Comparison of ENCODE assay signal across 8 cellular contexts in genomic region chrX:76555816-76556215, GRCh38.
DNase-seq lines count a peak whose midpoint lies in the region; ATAC-seq lines count a peak whose summit lies in the region.

No MANE protein-coding gene starts in this region.

- H2AK5ac ChIP-seq in neuronal stem cell (ENCODE audit: low read depth, low read length) = no peak overlapping the region

- H3K9me3 ChIP-seq in neuronal stem cell (replicated peaks in 1 of 2; ENCODE audit: control insufficient read depth in 2 of 2, insufficient read depth in 1 of 2, low read depth in 1 of 2, low read length in 2 of 2) (no peaks in the 10 kb centered on the region), aorta (ENCODE audit: control insufficient read depth, low read length) (peaks cover 8% of the 10 kb centered on the region)

- POLR2A ChIA-PET in activated CD4-positive, alpha-beta memory T cell treated with anti-CD3 and anti-CD28 coated beads, Interleukin-2, amount 10 ng/mL, durations not matched to agents 7 days and 5 days (lab: Charles Lee) = no interaction called here

- H3K4me2 ChIP-seq in neuronal stem cell (ENCODE audit: insufficient read depth, low read length, poor library complexity, severe bottlenecking) = no peak overlapping the region

- no peak overlapping the region for H3K9ac ChIP-seq in neuronal stem cell (ENCODE audit: low read depth, low read length, poor library complexity)

- no peaks in the 10 kb centered on the region for H3K79me1 ChIP-seq in neuronal stem cell (ENCODE audit: low read depth, low read length)

- no peak overlapping the region for H3K4me3 Mint-ChIP-seq in activated CD8-positive, alpha-beta memory T cell treated with anti-CD3 and anti-CD28 coated beads, Interleukin-2, amount 10 ng/mL, durations not matched to agents 7 days and 5 days
- no peak overlapping the region for H3K4me3 Mint-ChIP-seq in activated CD4-positive, alpha-beta memory T cell treated with anti-CD3 and anti-CD28 coated beads, Interleukin-2, amount 10 ng/mL, durations not matched to agents 7 days and 5 days

- H2AFZ ChIP-seq in neuronal stem cell (ENCODE audit: low read length) = peak overlapping the region; percentile 75

- H3K23ac ChIP-seq in neuronal stem cell (ENCODE audit: low read depth, low read length, poor library complexity) = no peak overlapping the region

- WGBS in neuronal stem cell (ENCODE audit: extremely low coverage in 2 of 2, insufficient read length in 2 of 2, insufficient replicate concordance in 1 of 2), 2 donors = no CpG with 5 or more reads among the region's 4 CpGs
- WGBS in aorta, 2 donors = 13 to 16% methylated on average over 4 of the region's 4 CpGs

- no peaks in the 10 kb centered on the region for H3K9me3 Mint-ChIP-seq in activated CD8-positive, alpha-beta memory T cell treated with anti-CD3 and anti-CD28 coated beads, Interleukin-2, amount 10 ng/mL, durations not matched to agents 7 days and 5 days (ENCODE audit: low read depth)
- H3K9me3 Mint-ChIP-seq in activated CD4-positive, alpha-beta memory T cell treated with anti-CD3 and anti-CD28 coated beads, Interleukin-2, amount 10 ng/mL, durations not matched to agents 7 days and 5 days = peaks cover 3% of the 10 kb centered on the region

- intact Hi-C loops in aorta (cut with DNase I) = no loop called here

- H2BK5ac ChIP-seq in neuronal stem cell (ENCODE audit: low read length) = no peak overlapping the region

- ATAC-seq in activated CD8-positive, alpha-beta memory T cell treated with anti-CD3 and anti-CD28 coated beads, Interleukin-2, amount 10 ng/mL, durations not matched to agents 7 days and 5 days = no peak
- ATAC-seq in aorta (ENCODE audit: low FRiP score) = no peak
- no peak for ATAC-seq in HG03045 (IDR thresholded peaks at IDR 0.05; ENCODE audit: unreplicated experiment)

- DNase-seq in activated CD8-positive, alpha-beta memory T cell treated with anti-CD3 and anti-CD28 coated beads, Interleukin-2, amount 10 ng/mL, durations not matched to agents 7 days and 5 days = peak; percentile 37
- no peak for DNase-seq in activated CD8-positive, alpha-beta memory T cell treated with anti-CD3 and anti-CD28 coated beads, Interleukin-2, amount 50 U/mL, for 4 hours
- DNase-seq in Kasumi-1 (lab: John Stamatoyannopoulos, UW) (peak; percentile 62 to 68), neuronal stem cell (ENCODE audit: low spot score) (peak; percentile 27), aorta (no peak), NCI-H146 (lab: John Stamatoyannopoulos, UW) (no peak)
- DNase-seq in activated CD4-positive, alpha-beta memory T cell treated with anti-CD3 and anti-CD28 coated beads, Interleukin-2, amount 10 ng/mL, durations not matched to agents 7 days and 5 days = peak; percentile 20

- H3K27me3 Mint-ChIP-seq in activated CD8-positive, alpha-beta memory T cell treated with anti-CD3 and anti-CD28 coated beads, Interleukin-2, amount 10 ng/mL, durations not matched to agents 7 days and 5 days = no peaks in the 10 kb centered on the region
- H3K27me3 Mint-ChIP-seq in activated CD4-positive, alpha-beta memory T cell treated with anti-CD3 and anti-CD28 coated beads, Interleukin-2, amount 10 ng/mL, durations not matched to agents 7 days and 5 days = no peaks in the 10 kb centered on the region

- H3K4me1 ChIP-seq in neuronal stem cell (ENCODE audit: control insufficient read depth in 2 of 2, insufficient read depth in 1 of 2, low read depth in 1 of 2, low read length in 2 of 2) (no peaks in the 10 kb centered on the region), aorta (ENCODE audit: control insufficient read depth in 1 of 2, insufficient read depth in 2 of 2, low read length in 2 of 2) (no peaks in the 10 kb centered on the region)

- H2BK120ac ChIP-seq in neuronal stem cell (ENCODE audit: low read depth, low read length) = no peak overlapping the region

- H3K4me1 Mint-ChIP-seq in activated CD8-positive, alpha-beta memory T cell treated with anti-CD3 and anti-CD28 coated beads, Interleukin-2, amount 10 ng/mL, durations not matched to agents 7 days and 5 days = no peaks in the 10 kb centered on the region
- no peaks in the 10 kb centered on the region for H3K4me1 Mint-ChIP-seq in activated CD4-positive, alpha-beta memory T cell treated with anti-CD3 and anti-CD28 coated beads, Interleukin-2, amount 10 ng/mL, durations not matched to agents 7 days and 5 days

- H4K8ac ChIP-seq in neuronal stem cell (ENCODE audit: low read depth, low read length) = no peak overlapping the region

- H3K18ac ChIP-seq in neuronal stem cell (ENCODE audit: low read length) = no peak overlapping the region

- H3K4me3 ChIP-seq in neuronal stem cell (ENCODE audit: low read length in 2 of 2) (no peak overlapping the region), aorta (ENCODE audit: low read length in 2 of 2) (no peak overlapping the region)

- H2BK12ac ChIP-seq in neuronal stem cell (ENCODE audit: low read length) = no peak overlapping the region

- H3K4ac ChIP-seq in neuronal stem cell (ENCODE audit: low read length) = no peak overlapping the region

- no peak overlapping the region for H2BK15ac ChIP-seq in neuronal stem cell (ENCODE audit: low read length)

- H3K36me3 ChIP-seq in neuronal stem cell (replicated peaks in 1 of 2; ENCODE audit: control insufficient read depth in 2 of 2, insufficient read depth in 2 of 2, low read length in 2 of 2) = no peaks in the 10 kb centered on the region
- no peaks in the 10 kb centered on the region for H3K36me3 ChIP-seq in aorta (ENCODE audit: control insufficient read depth in 1 of 2, insufficient read depth in 2 of 2, low read length in 1 of 2)

- H3K27ac ChIP-seq in neuronal stem cell (replicated peaks; ENCODE audit: low read length) (no peak overlapping the region), aorta (ENCODE audit: low read depth in 1 of 2, low read length in 2 of 2) (no peak overlapping the region)

- H3K27me3 ChIP-seq in neuronal stem cell (ENCODE audit: control insufficient read depth in 3 of 3, insufficient read depth in 3 of 3, low read depth in 1 of 3, low read length in 3 of 3) (no peaks in the 10 kb centered on the region), aorta (ENCODE audit: control insufficient read depth in 1 of 2, insufficient read depth in 2 of 2, low read length in 1 of 2) (no peaks in the 10 kb centered on the region)

- no peak overlapping the region for H3K14ac ChIP-seq in neuronal stem cell (ENCODE audit: low read length)

- CTCF ChIA-PET in activated CD8-positive, alpha-beta memory T cell treated with anti-CD3 and anti-CD28 coated beads, Interleukin-2, amount 10 ng/mL, durations not matched to agents 7 days and 5 days (lab: Charles Lee) = no interaction called here
- CTCF ChIA-PET in activated CD4-positive, alpha-beta memory T cell treated with anti-CD3 and anti-CD28 coated beads, Interleukin-2, amount 10 ng/mL, durations not matched to agents 7 days and 5 days (lab: Charles Lee) = interaction anchor here (0.6 to 1.3 kb wide), 2 partner anchors 277 to 1034 kb away, joined by 3 to 4 read pairs; no protein-coding TSS in a partner anchor

- no peak overlapping the region for H4K91ac ChIP-seq in neuronal stem cell (ENCODE audit: low read depth, low read length, poor library complexity)

- H3K27ac Mint-ChIP-seq in activated CD8-positive, alpha-beta memory T cell treated with anti-CD3 and anti-CD28 coated beads, Interleukin-2, amount 10 ng/mL, durations not matched to agents 7 days and 5 days = no peak overlapping the region
- no peak overlapping the region for H3K27ac Mint-ChIP-seq in activated CD4-positive, alpha-beta memory T cell treated with anti-CD3 and anti-CD28 coated beads, Interleukin-2, amount 10 ng/mL, durations not matched to agents 7 days and 5 days

- H3K36me3 Mint-ChIP-seq in activated CD8-positive, alpha-beta memory T cell treated with anti-CD3 and anti-CD28 coated beads, Interleukin-2, amount 10 ng/mL, durations not matched to agents 7 days and 5 days = no peaks in the 10 kb centered on the region
- no peaks in the 10 kb centered on the region for H3K36me3 Mint-ChIP-seq in activated CD4-positive, alpha-beta memory T cell treated with anti-CD3 and anti-CD28 coated beads, Interleukin-2, amount 10 ng/mL, durations not matched to agents 7 days and 5 days (ENCODE audit: low read depth)

Comparison
In these comparisons a context has a peak if more than half of its experiments do, and no peak if none do; other contexts are left out.
1. DNase-seq: peak in activated CD8-positive, alpha-beta memory T cell treated with anti-CD3 and anti-CD28 coated beads, Interleukin-2, amount 10 ng/mL, durations not matched to agents 7 days and 5 days (single experiment), Kasumi-1 (2 of 2), activated CD4-positive, alpha-beta memory T cell treated with anti-CD3 and anti-CD28 coated beads, Interleukin-2, amount 10 ng/mL, durations not matched to agents 7 days and 5 days (single experiment) and neuronal stem cell (single experiment); none in activated CD8-positive, alpha-beta memory T cell treated with anti-CD3 and anti-CD28 coated beads, Interleukin-2, amount 50 U/mL, for 4 hours (single experiment), aorta (0 of 2) and NCI-H146 (single experiment).